ENCODE assay signal across 18 cellular contexts in genomic region chr3:64792458-64792857, GRCh38.
"Had no signal": no experiment of that assay in that cellular context is flagged by ENCODE, and none has a peak within 500 bp of the region (broad histone marks: within the 10 kb centered on the region; RNA-seq: fewer than 3 reads in every experiment).

No MANE protein-coding gene starts in this region.

- H3K27ac Mint-ChIP-seq: dendritic cell treated with granulocyte-macrophage colony-stimulating factor and Interleukin-4, amounts not matched to agents 40 ng/mL and 50 ng/mL, for 4 days; naive B cell; nephron; type B pancreatic cell had no signal

- H3K79me2 ChIP-seq: parathyroid adenoma had no signal

- DNase-seq: cerebellar nuclear complex; erythroblast; islet precursor cell; mesendoderm; naive B cell; occipital lobe; small intestine; stimulated activated CD4-positive, alpha-beta T cell treated with anti-CD3 and anti-CD28 coated beads, Interleukin-2, amount 100 ng/mL, for 48 hours; stimulated activated naive CD8-positive, alpha-beta T cell treated with anti-CD3 and anti-CD28 coated beads, Interleukin-15, Interleukin-2, amounts not matched to agents 100 U/mL and 50 U/mL, for 24 hours; thyroid gland had no signal

- H3K4me3 Mint-ChIP-seq: dendritic cell treated with granulocyte-macrophage colony-stimulating factor and Interleukin-4, amounts not matched to agents 40 ng/mL and 50 ng/mL, for 4 days; naive B cell; nephron; type B pancreatic cell had no signal

- H3K4me1 ChIP-seq: left lung, parathyroid adenoma, prostate gland, suprapubic skin had no signal

- ATAC-seq: left lung; stimulated activated naive CD8-positive, alpha-beta T cell treated with anti-CD3 and anti-CD28 coated beads, Interleukin-15, Interleukin-2, amounts not matched to agents 100 U/mL and 50 U/mL, for 24 hours had no signal

- H3K9me3 Mint-ChIP-seq: nephron, type B pancreatic cell had no signal

- H3K36me3 Mint-ChIP-seq: naive B cell, type B pancreatic cell had no signal

- H2AFZ ChIP-seq: parathyroid adenoma had no signal

- H3K9ac ChIP-seq: parathyroid adenoma had no signal

- H3K27me3 ChIP-seq: left lung, suprapubic skin, thyroid gland had no signal

- H3K9me3 ChIP-seq: left lung, prostate gland, suprapubic skin, thyroid gland had no signal

- H3K27me3 Mint-ChIP-seq: dendritic cell treated with granulocyte-macrophage colony-stimulating factor and Interleukin-4, amounts not matched to agents 40 ng/mL and 50 ng/mL, for 4 days; naive B cell; type B pancreatic cell had no signal

- H3K4me3 ChIP-seq: left lung, lung, prostate gland, suprapubic skin, thyroid gland had no signal

- H3K36me3 ChIP-seq: left lung, prostate gland, suprapubic skin, thyroid gland had no signal

- H3K27ac ChIP-seq: left lung, parathyroid adenoma, prostate gland, suprapubic skin, thyroid gland had no signal

- H3K4me1 Mint-ChIP-seq: naive B cell had no signal
